Comparison of ENCODE assay signal across 1 cellular context in the genomic region with DNA sequence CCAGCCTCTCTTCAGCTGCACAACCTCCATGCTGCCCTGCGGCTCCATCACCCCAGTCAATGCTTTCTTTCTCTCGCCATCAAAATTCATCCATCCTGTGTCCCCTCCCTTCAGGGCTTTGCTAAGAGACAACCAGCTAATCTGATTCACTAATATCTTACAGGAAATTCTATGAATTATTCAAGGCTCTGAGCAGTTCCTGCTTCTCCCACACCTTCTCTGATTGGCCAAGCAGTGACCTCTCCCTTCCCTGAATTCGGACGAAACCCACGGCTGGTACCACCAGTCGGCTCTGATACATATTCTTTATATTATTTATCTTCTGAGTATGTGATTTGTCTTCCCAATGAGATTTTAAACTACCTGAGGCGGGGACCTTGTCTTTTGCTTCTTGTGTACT.
TF ChIP-seq lines count a peak whose summit lies in the region.

No MANE protein-coding gene starts in this region.

TF ChIP-seq in GM23338, 12 proteins besides CTCF, POLR2A, EP300 and RAD21:
- TF ChIP-seq, protein P1, sequence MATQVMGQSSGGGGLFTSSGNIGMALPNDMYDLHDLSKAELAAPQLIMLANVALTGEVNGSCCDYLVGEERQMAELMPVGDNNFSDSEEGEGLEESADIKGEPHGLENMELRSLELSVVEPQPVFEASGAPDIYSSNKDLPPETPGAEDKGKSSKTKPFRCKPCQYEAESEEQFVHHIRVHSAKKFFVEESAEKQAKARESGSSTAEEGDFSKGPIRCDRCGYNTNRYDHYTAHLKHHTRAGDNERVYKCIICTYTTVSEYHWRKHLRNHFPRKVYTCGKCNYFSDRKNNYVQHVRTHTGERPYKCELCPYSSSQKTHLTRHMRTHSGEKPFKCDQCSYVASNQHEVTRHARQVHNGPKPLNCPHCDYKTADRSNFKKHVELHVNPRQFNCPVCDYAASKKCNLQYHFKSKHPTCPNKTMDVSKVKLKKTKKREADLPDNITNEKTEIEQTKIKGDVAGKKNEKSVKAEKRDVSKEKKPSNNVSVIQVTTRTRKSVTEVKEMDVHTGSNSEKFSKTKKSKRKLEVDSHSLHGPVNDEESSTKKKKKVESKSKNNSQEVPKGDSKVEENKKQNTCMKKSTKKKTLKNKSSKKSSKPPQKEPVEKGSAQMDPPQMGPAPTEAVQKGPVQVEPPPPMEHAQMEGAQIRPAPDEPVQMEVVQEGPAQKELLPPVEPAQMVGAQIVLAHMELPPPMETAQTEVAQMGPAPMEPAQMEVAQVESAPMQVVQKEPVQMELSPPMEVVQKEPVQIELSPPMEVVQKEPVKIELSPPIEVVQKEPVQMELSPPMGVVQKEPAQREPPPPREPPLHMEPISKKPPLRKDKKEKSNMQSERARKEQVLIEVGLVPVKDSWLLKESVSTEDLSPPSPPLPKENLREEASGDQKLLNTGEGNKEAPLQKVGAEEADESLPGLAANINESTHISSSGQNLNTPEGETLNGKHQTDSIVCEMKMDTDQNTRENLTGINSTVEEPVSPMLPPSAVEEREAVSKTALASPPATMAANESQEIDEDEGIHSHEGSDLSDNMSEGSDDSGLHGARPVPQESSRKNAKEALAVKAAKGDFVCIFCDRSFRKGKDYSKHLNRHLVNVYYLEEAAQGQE (IDR thresholded peaks at IDR 0.05; ENCODE audit: unreplicated experiment): no peak
- TF ChIP-seq NANOG (IDR thresholded peaks at IDR 0.05; ENCODE audit: borderline replicate concordance) (no peak), JUNB (IDR thresholded peaks at IDR 0.05; ENCODE audit: unreplicated experiment) (no peak), EZH2 (IDR thresholded peaks at IDR 0.05; ENCODE audit: low read depth, unreplicated experiment) (no peak)
- TF ChIP-seq, protein P2, sequence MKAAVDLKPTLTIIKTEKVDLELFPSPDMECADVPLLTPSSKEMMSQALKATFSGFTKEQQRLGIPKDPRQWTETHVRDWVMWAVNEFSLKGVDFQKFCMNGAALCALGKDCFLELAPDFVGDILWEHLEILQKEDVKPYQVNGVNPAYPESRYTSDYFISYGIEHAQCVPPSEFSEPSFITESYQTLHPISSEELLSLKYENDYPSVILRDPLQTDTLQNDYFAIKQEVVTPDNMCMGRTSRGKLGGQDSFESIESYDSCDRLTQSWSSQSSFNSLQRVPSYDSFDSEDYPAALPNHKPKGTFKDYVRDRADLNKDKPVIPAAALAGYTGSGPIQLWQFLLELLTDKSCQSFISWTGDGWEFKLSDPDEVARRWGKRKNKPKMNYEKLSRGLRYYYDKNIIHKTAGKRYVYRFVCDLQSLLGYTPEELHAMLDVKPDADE (IDR thresholded peaks at IDR 0.05): no peak
